In genomic region chr13:95137096-95137495, GRCh38 we compare ENCODE assay signal across 9 cellular contexts.
DNase-seq lines count a peak whose midpoint lies in the region; ATAC-seq lines count a peak whose summit lies in the region.
"Had no signal": no experiment of that assay in that cellular context is flagged by ENCODE, and none has a peak within 500 bp of the region (broad histone marks: within the 10 kb centered on the region; RNA-seq: fewer than 3 reads in every experiment).

No MANE protein-coding gene starts in this region.

- peak; percentile 4 for DNase-seq in AG08395 (ENCODE audit: low spot score)
- DNase-seq in substantia nigra (lab: John Stamatoyannopoulos, UW), result no peak
- DNase-seq in LoVo (ENCODE audit: low spot score), result no peak
- DNase-seq in left lobe of liver (ENCODE audit: low spot score), result no peak
- DNase-seq in left cardiac atrium, result no peak
- DNase-seq: C1 segment of cervical spinal cord had no signal

- intact Hi-C loops in left cardiac atrium (cut with DNase I), result no loop called here

- no peak overlapping the region for H3K27ac ChIP-seq in substantia nigra (ENCODE audit: low read depth, low read length, poor library complexity, severe bottlenecking)

- H3K9me3 Mint-ChIP-seq in activated T-helper 17 cell treated with anti-CD3 and anti-CD28 coated beads, Interleukin-2, amount 50 U/mL, for 72 hours, result no peaks in the 10 kb centered on the region

- ATAC-seq in GM19043 (IDR thresholded peaks at IDR 0.05; ENCODE audit: low read depth, unreplicated experiment) (peak; percentile 92), HG03064 (IDR thresholded peaks at IDR 0.05; ENCODE audit: low read depth, unreplicated experiment) (peak; percentile 93), left lobe of liver (no peak), left cardiac atrium (no peak)
- peak; percentile 65 for ATAC-seq in activated T-helper 17 cell treated with anti-CD3 and anti-CD28 coated beads, Interleukin-2, amount 50 U/mL, for 72 hours (replicated peaks)

- H3K4me1 Mint-ChIP-seq in activated T-helper 17 cell treated with anti-CD3 and anti-CD28 coated beads, Interleukin-2, amount 50 U/mL, for 72 hours, result peaks cover 8% of the 10 kb centered on the region

- H3K27ac Mint-ChIP-seq in activated T-helper 17 cell treated with anti-CD3 and anti-CD28 coated beads, Interleukin-2, amount 50 U/mL, for 72 hours, result peak overlapping the region; percentile 36

- no peak overlapping the region for H3K4me3 Mint-ChIP-seq in activated T-helper 17 cell treated with anti-CD3 and anti-CD28 coated beads, Interleukin-2, amount 50 U/mL, for 72 hours

- peaks cover 24% of the 10 kb centered on the region for H3K36me3 Mint-ChIP-seq in activated T-helper 17 cell treated with anti-CD3 and anti-CD28 coated beads, Interleukin-2, amount 50 U/mL, for 72 hours (ENCODE audit: low read depth)

- H3K27me3 Mint-ChIP-seq in activated T-helper 17 cell treated with anti-CD3 and anti-CD28 coated beads, Interleukin-2, amount 50 U/mL, for 72 hours, result no peaks in the 10 kb centered on the region

Comparison
In these comparisons a context has a peak if more than half of its experiments do, and no peak if none do; other contexts are left out.
1. ATAC-seq: peak in GM19043 (single experiment), HG03064 (single experiment) and activated T-helper 17 cell treated with anti-CD3 and anti-CD28 coated beads, Interleukin-2, amount 50 U/mL, for 72 hours (single experiment); none in left lobe of liver (single experiment) and left cardiac atrium (0 of 2).